In genomic region chr6:53294095-53294494, GRCh38 we compare ENCODE assay signal across 8 cellular contexts. TPM values are rescaled to one million over a fixed set of nuclear protein-coding genes. Genes with fewer than 3 reads are reported as not detected.
DNase-seq lines count a peak whose midpoint lies in the region; ATAC-seq, FAIRE-seq and TF ChIP-seq lines count a peak whose summit lies in the region.

No MANE protein-coding gene starts in this region.

- H3K4me3 ChIP-seq in SK-N-SH (ENCODE audit: low read depth in 2 of 2, low read length in 1 of 2): no peak overlapping the region

- H3K9me2 ChIP-seq in SK-N-SH: no peaks in the 10 kb centered on the region

- no peaks in the 10 kb centered on the region for H3K9me3 ChIP-seq in SK-N-SH

- no peak overlapping the region for H3K4me2 ChIP-seq in SK-N-SH

- CTCF ChIA-PET in SK-N-SH (lab: Yijun Ruan, JAX): interaction anchor here (0.6 to 5.4 kb wide), 24 partner anchors 8 to 190 kb away, joined by 3 to 34 read pairs (median 4); no protein-coding TSS in a partner anchor

- TF ChIP-seq CTCF in SK-N-SH (IDR thresholded peaks at IDR 0.05): peak; percentile 74

- H3K27me3 ChIP-seq in SK-N-SH (ENCODE audit: insufficient read depth): no peaks in the 10 kb centered on the region

- no peak overlapping the region for H3K9ac ChIP-seq in SK-N-SH

- no peak for TF ChIP-seq EP300 in SK-N-SH (IDR thresholded peaks at IDR 0.05; ENCODE audit: borderline replicate concordance in 1 of 2, low read depth in 1 of 2, low read length in 1 of 2)

- no peaks in the 10 kb centered on the region for H3F3A ChIP-seq in SK-N-SH (replicated peaks; ENCODE audit: insufficient read depth)

- no peak overlapping the region for H2AFZ ChIP-seq in SK-N-SH (ENCODE audit: low read depth)

- peak; percentile 70 for FAIRE-seq in GM12891 (lab: Jason Lieb, UNC)

- H3K27ac ChIP-seq in SK-N-SH (ENCODE audit: low read depth in 2 of 2, low read length in 1 of 2) (no peak overlapping the region), substantia nigra (ENCODE audit: low read depth, low read length, poor library complexity, severe bottlenecking) (no peak overlapping the region)

- no peak for TF ChIP-seq POLR2A in GM12891 (IDR thresholded peaks at IDR 0.05; ENCODE audit: low read depth, low read length)

- POLR2A ChIA-PET in SK-N-SH (lab: Yijun Ruan, JAX): interaction anchor here (0.6 kb wide), 1 partner anchor 30 kb away, joined by 6 read pairs; no protein-coding TSS in a partner anchor

- peaks cover 17 to 20% of the 10 kb centered on the region in 2 experiments for H3K36me3 ChIP-seq in SK-N-SH (replicated peaks in 1 of 2; ENCODE audit: control insufficient read depth in 1 of 2, insufficient read depth in 2 of 2, low read length in 1 of 2)

- peaks cover 9 to 15% of the 10 kb centered on the region in 2 experiments for H3K4me1 ChIP-seq in SK-N-SH (ENCODE audit: control insufficient read depth in 1 of 2, insufficient read depth in 2 of 2, low read depth in 1 of 2, low read length in 1 of 2)

- no peak for ATAC-seq in HG03135 (IDR thresholded peaks at IDR 0.05; ENCODE audit: unreplicated experiment)

- H3K79me2 ChIP-seq in SK-N-SH (ENCODE audit: insufficient read depth): peaks cover 41% of the 10 kb centered on the region

- DNase-seq in AG08395 (ENCODE audit: low spot score) (peak; percentile 15), GM12891 (ENCODE audit: insufficient read length, low spot score) (no peak), SK-N-SH (peak; percentile 60), iPS-NIHi11 (ENCODE audit: low spot score) (peak; percentile 56), substantia nigra (lab: John Stamatoyannopoulos, UW) (no peak), SKM-1 (lab: John Stamatoyannopoulos, UW; ENCODE audit: unreplicated experiment) (no peak), COLO829 (ENCODE audit: low spot score) (no peak)

- 94% methylated on average over 3 of the region's 3 CpGs for WGBS in SK-N-SH (ENCODE audit: low lambda C conversion rate)

- H4K20me1 ChIP-seq in SK-N-SH (ENCODE audit: insufficient read depth): no peaks in the 10 kb centered on the region

- TF ChIP-seq RAD21 in SK-N-SH (IDR thresholded peaks at IDR 0.05; ENCODE audit: low read length): peak; percentile 63

TF ChIP-seq in GM12891, 5 proteins besides CTCF, POLR2A, EP300 and RAD21:
- no peak for TF ChIP-seq TAF1 (IDR thresholded peaks at IDR 0.05; ENCODE audit: low read depth, low read length)
- no peak for TF ChIP-seq POLR2AphosphoS5 (IDR thresholded peaks at IDR 0.05; ENCODE audit: low read depth, low read length)
- no peak for TF ChIP-seq POU2F2 (IDR thresholded peaks at IDR 0.05; ENCODE audit: low read depth, low read length)
- TF ChIP-seq PAX5 (IDR thresholded peaks at IDR 0.05; ENCODE audit: insufficient read depth, low read length, severe bottlenecking): no peak
- TF ChIP-seq SPI1 (IDR thresholded peaks at IDR 0.05; ENCODE audit: low read depth, low read length): no peak

TF ChIP-seq in SK-N-SH, 30 proteins besides CTCF, POLR2A, EP300 and RAD21:
- no peak for TF ChIP-seq TCF12 (IDR thresholded peaks at IDR 0.05)
- no peak for TF ChIP-seq GATA2 (CRISPR knock-in tag; IDR thresholded peaks at IDR 0.05)
- TF ChIP-seq POLR2AphosphoS5 (IDR thresholded peaks at IDR 0.05; ENCODE audit: low read depth, low read length): no peak
- TF ChIP-seq SMC3 (IDR thresholded peaks at IDR 0.05; ENCODE audit: low read depth, low read length): peak; percentile 65
- no peak for TF ChIP-seq FOSL2 (IDR thresholded peaks at IDR 0.05; ENCODE audit: borderline replicate concordance, low read depth)
- no peak for TF ChIP-seq RXRA (IDR thresholded peaks at IDR 0.05; ENCODE audit: borderline replicate concordance, low read depth)

RNA-seq across cellular contexts. Expression of gene ELOVL5, which starts 54.7 kb away (rescaled TPM):
- polyA plus RNA-seq in GM12891 (2012; ENCODE audit: low read depth, missing spikeins): 65.0 TPM
- 31.9 and 46.4 TPM in 2 replicates for polyA plus RNA-seq in SK-N-SH (2012; rRNA removed)
- polyA plus RNA-seq in SK-N-SH (2012; cell fraction: cytosol; rRNA removed): 35.2 and 38.0 TPM in 2 replicates
- polyA plus RNA-seq in SK-N-SH (2012; cell fraction: nucleus; rRNA removed): 21.5 and 37.4 TPM in 2 replicates

Comparison
In these comparisons a context has a peak if more than half of its experiments do, and no peak if none do; other contexts are left out.
1. DNase-seq: peak in AG08395 (single experiment), SK-N-SH (single experiment) and iPS-NIHi11 (single experiment); none in GM12891 (single experiment), substantia nigra (0 of 49), SKM-1 (single experiment) and COLO829 (single experiment).